8 cellular contexts compared by ENCODE assay signal in genomic region chr2:200901459-200902072, GRCh38. TPM values are rescaled to one million over a fixed set of nuclear protein-coding genes. Genes with fewer than 3 reads are reported as not detected.
DNase-seq lines count a peak whose midpoint lies in the region; ATAC-seq lines count a peak whose summit lies in the region.

No MANE protein-coding gene starts in this region.

- peak; percentile 86 for DNase-seq in CD1c-positive myeloid dendritic cell (ENCODE audit: extremely low spot score)
- DNase-seq in NCI-H446 treated with DMSO at 0.1 percent for 48 hours (lab: John Stamatoyannopoulos, UW), result peak; percentile 62
- DNase-seq in activated CD4-positive, CD25-positive, alpha-beta regulatory T cell treated with anti-CD3 and anti-CD28 coated beads, Interleukin-2, amount 50 U/mL, for 16 hours (ENCODE audit: low read depth, low spot score), result peak; percentile 51
- peak; percentile 83 for DNase-seq in cerebellar cortex (ENCODE audit: low spot score)
- DNase-seq in left lobe of liver (ENCODE audit: low spot score), result peak; percentile 64
- peak in 2 of 3 experiments; percentile 40 to 57 for DNase-seq in stimulated activated CD4-positive, alpha-beta T cell treated with anti-CD3 and anti-CD28 coated beads, TNF-alpha, amount 100 ng/mL, for 4 hours (ENCODE audit: low read depth in 3 of 3)

- ATAC-seq in GM19328 (IDR thresholded peaks at IDR 0.05; ENCODE audit: unreplicated experiment) (peak; percentile 95), HG03432 (IDR thresholded peaks at IDR 0.05; ENCODE audit: unreplicated experiment) (peak; percentile 98), left lobe of liver (peak; percentile 90)

RNA-seq across cellular contexts. Expression of gene NIF3L1, which starts 12.4 kb away (rescaled TPM):
- total RNA-seq in left lobe of liver, result 11.6 TPM

RNA-seq across cellular contexts. Expression of gene PPIL3, which starts 12.7 kb away (rescaled TPM):
- total RNA-seq in left lobe of liver, result 19.3 TPM

RNA-seq across cellular contexts. Expression of gene CLK1, which starts 37.1 kb away (rescaled TPM):
- total RNA-seq in left lobe of liver, result 45.6 TPM

Comparison
In these comparisons a context has a peak if more than half of its experiments do, and no peak if none do; other contexts are left out.
1. Peak in every context shown above with its lines: DNase-seq and ATAC-seq.